8 cellular contexts compared by ENCODE assay signal in genomic region chr3:183637106-183637486, GRCh38. TPM values are rescaled to one million over a fixed set of nuclear protein-coding genes. Genes with fewer than 3 reads are reported as not detected.
DNase-seq lines count a peak whose midpoint lies in the region; ATAC-seq and TF ChIP-seq lines count a peak whose summit lies in the region.

No MANE protein-coding gene starts in this region.

- H3K9ac ChIP-seq in fibroblast of lung (ENCODE audit: insufficient read depth, low read length): peak overlapping the region; percentile 51

- H3K4me1 ChIP-seq in SJSA1 (replicated peaks): peaks cover 6% of the 10 kb centered on the region
- no peaks in the 10 kb centered on the region for H3K4me1 ChIP-seq in fibroblast of lung (ENCODE audit: control insufficient read depth, extremely low read depth, insufficient read depth, low read length)
- H3K4me1 ChIP-seq in psoas muscle: peaks cover 51% of the 10 kb centered on the region

- no peaks in the 10 kb centered on the region for H4K20me1 ChIP-seq in fibroblast of lung (ENCODE audit: control insufficient read depth, extremely low read depth, insufficient read depth, low read length)

- H3K79me2 ChIP-seq in fibroblast of lung (ENCODE audit: control insufficient read depth, insufficient read depth, low read length): no peaks in the 10 kb centered on the region

- H3K4me3 ChIP-seq in GM06990 (replicated peaks; ENCODE audit: low read depth, low read length) (peak overlapping the region; percentile 69), SJSA1 (peak overlapping the region; percentile 62), fibroblast of lung (replicated peaks in 1 of 4; ENCODE audit: control extremely low read depth in 1 of 4, insufficient read depth in 1 of 4, low read depth in 3 of 4, low read length in 4 of 4) (peak overlapping the region; percentile 72 to 94 (median 82)), psoas muscle (peak overlapping the region; percentile 99)

- H3K27ac ChIP-seq in SJSA1 (no peak overlapping the region), fibroblast of lung (ENCODE audit: insufficient read depth, low read length) (peak overlapping the region; percentile 56), psoas muscle (peak overlapping the region; percentile 100)

- WGBS in psoas muscle, 3 donors: 6 to 10% (median 9%) methylated on average over 6 of the region's 6 CpGs

- intact Hi-C loops in psoas muscle (cut with DNase I): loop anchor here (10.0 kb wide), 2 partner anchors 132 to 342 kb away; no protein-coding TSS in a partner anchor

- H3K4me2 ChIP-seq in fibroblast of lung (ENCODE audit: extremely low read depth, insufficient read depth, low read length): peak overlapping the region; percentile 92

- H3K27me3 ChIP-seq in GM06990 (replicated peaks; ENCODE audit: control insufficient read depth, insufficient read depth, low read length) (no peaks in the 10 kb centered on the region), SJSA1 (replicated peaks) (no peaks in the 10 kb centered on the region), fibroblast of lung (ENCODE audit: control insufficient read depth, insufficient read depth, low read length) (no peaks in the 10 kb centered on the region), psoas muscle (ENCODE audit: insufficient read depth in 3 of 3, low read length in 2 of 3) (no peaks in the 10 kb centered on the region)

- ATAC-seq in psoas muscle: no peak
- ATAC-seq in HG02884 (IDR thresholded peaks at IDR 0.05; ENCODE audit: unreplicated experiment): no peak
- no peak for ATAC-seq in GM21390 (IDR thresholded peaks at IDR 0.05; ENCODE audit: unreplicated experiment)

- DNase-seq in GM06990 (ENCODE audit: extremely low read depth, insufficient read length): no peak
- DNase-seq in SJSA1 (ENCODE audit: low read depth in 1 of 2, low spot score in 2 of 2): no peak
- DNase-seq in fibroblast of lung (ENCODE audit: low read depth in 2 of 2): no peak
- DNase-seq in psoas muscle: no peak
- DNase-seq in stimulated activated CD8-positive, alpha-beta memory T cell treated with anti-CD3 and anti-CD28 coated beads, Interleukin-4, amount 100 ng/mL, for 48 hours: no peak
- DNase-seq in NCI-H146 treated with DMSO at 0.1 percent for 48 hours (lab: John Stamatoyannopoulos, UW; ENCODE audit: unreplicated experiment): no peak

- H3K36me3 ChIP-seq in GM06990 (ENCODE audit: control insufficient read depth, insufficient read depth, low read length) (no peaks in the 10 kb centered on the region), SJSA1 (no peaks in the 10 kb centered on the region), fibroblast of lung (ENCODE audit: control insufficient read depth, insufficient read depth, low read length) (no peaks in the 10 kb centered on the region), psoas muscle (ENCODE audit: insufficient read depth in 1 of 2, low read depth in 1 of 2) (no peaks in the 10 kb centered on the region)

- H2AFZ ChIP-seq in fibroblast of lung (ENCODE audit: low read length): peak overlapping the region; percentile 84

- TF ChIP-seq CTCF in GM06990 (IDR thresholded peaks at IDR 0.05; ENCODE audit: insufficient read depth, low read length, poor library complexity, severe bottlenecking) (no peak), fibroblast of lung (conservative IDR thresholded peaks at IDR 0.05 in 1 of 2, IDR thresholded peaks at IDR 0.05 in 1 of 2; ENCODE audit: low read depth in 1 of 2, low read length in 2 of 2) (no peak), psoas muscle (IDR thresholded peaks at IDR 0.05) (no peak)

- H3K9me3 ChIP-seq in SJSA1 (replicated peaks) (no peaks in the 10 kb centered on the region), fibroblast of lung (ENCODE audit: control insufficient read depth, insufficient read depth, low read depth, low read length) (no peaks in the 10 kb centered on the region), psoas muscle (no peaks in the 10 kb centered on the region)

RNA-seq across cellular contexts. Expression of gene KLHL24, which starts 1.7 kb away (rescaled TPM):
- total RNA-seq in SJSA1 (2014; rRNA removed; shearing (Covaris generic)): 5.9 and 14.9 TPM in 2 replicates
- total RNA-seq in fibroblast of lung (70.7 and 131 TPM in 2 replicates), psoas muscle (100 to 1,000 TPM in 2 of 4 donors, 10 to 100 TPM in 2; 77.8 to 162 (median 123) TPM)
- polyA plus RNA-seq in fibroblast of lung (12.2 and 20.4 TPM in 2 replicates), psoas muscle (10 to 100 TPM in 2 of 3 donors, 1 to 10 TPM in 1; 3.3 to 52.8 (median 25.7) TPM)
- polyA plus RNA-seq in fibroblast of lung (2012): 4.6 and 6.3 TPM in 2 replicates
- 2.4 and 8.3 TPM in 2 replicates for polyA minus RNA-seq in fibroblast of lung (ENCODE audit: low replicate concordance)
